In genomic region chr18:35917043-35917442, GRCh38 we compare ENCODE assay signal across 18 cellular contexts.
A peak's percentile ranks its signal among the peaks of the same experiment; 100 is the strongest.
DNase-seq lines count a peak whose midpoint lies in the region; ATAC-seq, FAIRE-seq and TF ChIP-seq lines count a peak whose summit lies in the region.
"Had no signal": no experiment of that assay in that cellular context is flagged by ENCODE, and none has a peak within 500 bp of the region (broad histone marks: within the 10 kb centered on the region; RNA-seq: fewer than 3 reads in every experiment).

No MANE protein-coding gene starts in this region.

- H3K4me1 ChIP-seq in HepG2 (ENCODE audit: insufficient read depth, low read length), result no peaks in the 10 kb centered on the region
- H3K4me1 ChIP-seq in right lobe of liver, result no peaks in the 10 kb centered on the region
- no peaks in the 10 kb centered on the region for H3K4me1 ChIP-seq in MM.1S (ENCODE audit: low read length)
- H3K4me1 ChIP-seq in suprapubic skin, result no peaks in the 10 kb centered on the region
- H3K4me1 ChIP-seq: psoas muscle had no signal

- TF ChIP-seq RAD21 in HepG2 (CRISPR knock-in tag; IDR thresholded peaks at IDR 0.05), result no peak

- H3K27me3 ChIP-seq in HepG2 (ENCODE audit: control insufficient read depth in 1 of 2, insufficient read depth in 2 of 2, low read length in 2 of 2), result 0 out of 5 replicates have a peak, but pooled peaks cover 0 to 5% of the 10 kb centered on the region in 2 experiments
- no peaks in the 10 kb centered on the region for H3K27me3 ChIP-seq in right lobe of liver
- H3K27me3 ChIP-seq in MM.1S (replicated peaks; ENCODE audit: insufficient read depth, low read length), result no peaks in the 10 kb centered on the region
- H3K27me3 ChIP-seq in bronchial epithelial cell (ENCODE audit: control insufficient read depth, insufficient read depth, low read length), result peaks cover 4% of the 10 kb centered on the region
- no peaks in the 10 kb centered on the region for H3K27me3 ChIP-seq in suprapubic skin

- TF ChIP-seq EP300 in HepG2 (IDR thresholded peaks at IDR 0.05; ENCODE audit: low read depth in 2 of 2, low read length in 2 of 2), result no peak
- no peak for TF ChIP-seq EP300 in HepG2 (CRISPR knock-in tag; IDR thresholded peaks at IDR 0.05; ENCODE audit: borderline replicate concordance)
- TF ChIP-seq EP300 in suprapubic skin (IDR thresholded peaks at IDR 0.05), result no peak

- DNase-seq in HepG2 (ENCODE audit: low spot score) (no peak), right lobe of liver (no peak), MM.1S (no peak), bronchial epithelial cell (ENCODE audit: low read depth) (peak; percentile 28), retinal pigment epithelial cell (ENCODE audit: low read depth) (no peak), suprapubic skin (ENCODE audit: low spot score in 2 of 2) (no peak), cortex of kidney (lab: John Stamatoyannopoulos, UW) (no peak), GM13976 (ENCODE audit: low spot score) (no peak)
- DNase-seq: activated CD4-positive, alpha-beta T cell treated with anti-CD3 and anti-CD28 coated beads, Interleukin-2, amount 50 U/mL, for 48 hours; activated naive CD8-positive, alpha-beta T cell treated with anti-CD3 and anti-CD28 coated beads, Interleukin-2, amount 10 ng/mL, durations not matched to agents 7 days and 5 days; activated T-cell treated with anti-CD3 and anti-CD28 coated beads, Interleukin-2, amount 50 U/mL, for 4 hours; central memory CD4-positive, alpha-beta T cell; GOT3; IMR-90; naive thymus-derived CD8-positive, alpha-beta T cell; NCI-H510A; psoas muscle had no signal

- in situ Hi-C loops in HepG2 (cut with HindIII; ENCODE audit: extremely low pct_ligation_motif_present, low pct_unique_long_range_greater_than_20kb) (no loop called here), GM13976 (cut with MboI; ENCODE audit: low sequenced_read_pairs, unreplicated experiment) (no loop called here)

- H3K79me2 ChIP-seq in HepG2 (ENCODE audit: insufficient read depth, low read length), result no peaks in the 10 kb centered on the region
- no peaks in the 10 kb centered on the region for H3K79me2 ChIP-seq in MM.1S (ENCODE audit: low read length)

- intact Hi-C loops in HepG2 (cut with micrococcal nuclease; ENCODE audit: unreplicated experiment) (loop anchor here (1.0 kb wide), 1 partner anchor 55 kb away; the partner anchor contains the start of gene RMP24), right lobe of liver (cut with DNase I) (no loop called here)

- no peaks in the 10 kb centered on the region for H3F3A ChIP-seq in MM.1S (ENCODE audit: insufficient read depth, low read length)

- ATAC-seq in HepG2 (peak; percentile 47; the same call in 2 of the 3 replicates), right lobe of liver (no peak)
- ATAC-seq: activated T-cell treated with anti-CD3 and anti-CD28 coated beads, Interleukin-2, amount 50 U/mL, for 4 hours; naive thymus-derived CD8-positive, alpha-beta T cell; psoas muscle had no signal

- H4K20me1 ChIP-seq in HepG2 (ENCODE audit: insufficient read depth, low read length) (no peaks in the 10 kb centered on the region), MM.1S (ENCODE audit: insufficient read depth, low read length) (no peaks in the 10 kb centered on the region)

- H3K9ac ChIP-seq in HepG2 (ENCODE audit: insufficient read depth, low read depth, low read length) (no peak overlapping the region), MM.1S (ENCODE audit: low read length) (no peak overlapping the region)

- no peak overlapping the region for H3K4me3 ChIP-seq in HepG2 (replicated peaks in 1 of 3; ENCODE audit: insufficient read depth in 1 of 3, low read depth in 2 of 3, low read length in 3 of 3)
- H3K4me3 ChIP-seq in right lobe of liver, result no peak overlapping the region
- no peak overlapping the region for H3K4me3 ChIP-seq in MM.1S (ENCODE audit: low read length)
- H3K4me3 ChIP-seq in bronchial epithelial cell (ENCODE audit: low read depth, low read length), result no peak overlapping the region
- no peak overlapping the region for H3K4me3 ChIP-seq in retinal pigment epithelial cell (ENCODE audit: low read length)
- H3K4me3 ChIP-seq in suprapubic skin, result no peak overlapping the region
- H3K4me3 ChIP-seq: psoas muscle had no signal

- TF ChIP-seq CTCF in HepG2 (CRISPR knock-in tag; IDR thresholded peaks at IDR 0.05) (peak; percentile 44), right lobe of liver (IDR thresholded peaks at IDR 0.05) (peak in 1 of 4 donors; percentile 8), MM.1S (IDR thresholded peaks at IDR 0.05; ENCODE audit: low read length) (peak; percentile 24), bronchial epithelial cell (IDR thresholded peaks at IDR 0.05; ENCODE audit: insufficient read depth, low read length, severe bottlenecking) (peak; percentile 70), retinal pigment epithelial cell (conservative IDR thresholded peaks at IDR 0.05; ENCODE audit: low read depth, low read length) (peak; percentile 38), suprapubic skin (IDR thresholded peaks at IDR 0.05) (peak in 1 of 2 donors; percentile 5), GM13976 (IDR thresholded peaks at IDR 0.05; ENCODE audit: borderline replicate concordance, control extremely low read depth, extremely low read depth, insufficient read depth, missing control alignments) (no peak)

- H3K27ac ChIP-seq in HepG2 (ENCODE audit: extremely low read length, insufficient read depth, low read length) (no peak overlapping the region), right lobe of liver (no peak overlapping the region), MM.1S (ENCODE audit: low read length) (no peak overlapping the region), suprapubic skin (no peak overlapping the region)
- H3K27ac ChIP-seq: psoas muscle had no signal

- H2AFZ ChIP-seq in HepG2 (ENCODE audit: low read length) (no peak overlapping the region), MM.1S (ENCODE audit: low read length) (no peak overlapping the region)

- H3K36me3 ChIP-seq in HepG2 (replicated peaks in 1 of 2; ENCODE audit: control insufficient read depth in 1 of 2, insufficient read depth in 2 of 2, low read length in 2 of 2), result no peaks in the 10 kb centered on the region
- no peaks in the 10 kb centered on the region for H3K36me3 ChIP-seq in right lobe of liver
- H3K36me3 ChIP-seq in MM.1S (replicated peaks; ENCODE audit: insufficient read depth, low read length), result no peaks in the 10 kb centered on the region
- H3K36me3 ChIP-seq in bronchial epithelial cell (ENCODE audit: control insufficient read depth, insufficient read depth, low read length), result no peaks in the 10 kb centered on the region
- H3K36me3 ChIP-seq in suprapubic skin, result no peaks in the 10 kb centered on the region

- H3K4me2 ChIP-seq in HepG2 (ENCODE audit: low read depth, low read length), result no peak overlapping the region
- H3K4me2 ChIP-seq in MM.1S (ENCODE audit: low read depth, low read length), result no peak overlapping the region

- H3K9me3 ChIP-seq in HepG2 (ENCODE audit: low read length) (no peaks in the 10 kb centered on the region), right lobe of liver (no peaks in the 10 kb centered on the region), MM.1S (replicated peaks; ENCODE audit: insufficient read depth, low read length) (no peaks in the 10 kb centered on the region), suprapubic skin (no peaks in the 10 kb centered on the region)
- H3K9me3 ChIP-seq: psoas muscle had no signal

- CTCF ChIA-PET in HepG2 (lab: Yijun Ruan, JAX; ENCODE audit: low intra/inter-chr PET ratio, low total read pairs), result no interaction called here

- H3K9me2 ChIP-seq in MM.1S (replicated peaks; ENCODE audit: insufficient read depth, low read length), result no peaks in the 10 kb centered on the region

- TF ChIP-seq POLR2A in HepG2 (IDR thresholded peaks at IDR 0.05; ENCODE audit: insufficient read depth in 1 of 2, low read depth in 2 of 2, low read length in 2 of 2), result no peak
- TF ChIP-seq POLR2A in right lobe of liver (IDR thresholded peaks at IDR 0.05), result no peak
- TF ChIP-seq POLR2A in suprapubic skin (IDR thresholded peaks at IDR 0.05), result no peak

- POLR2A ChIA-PET in HepG2 (lab: Yijun Ruan, JAX), result no interaction called here

- BruUV-seq in HepG2 (replicated peaks; lab: Mats Ljungman, UMichigan), result no TSS peak

- no peak for FAIRE-seq in HepG2 (lab: Jason Lieb, UNC)
- FAIRE-seq in bronchial epithelial cell (lab: Jason Lieb, UNC), result no peak
- FAIRE-seq: D721Med had no signal

TF ChIP-seq in HepG2, 621 proteins besides CTCF, POLR2A, EP300 and RAD21:
- TF ChIP-seq SMC3 (IDR thresholded peaks at IDR 0.05; ENCODE audit: low read length) (peak; percentile 4; the same call in 1 of the 2 replicates), STAG1 (CRISPR knock-in tag; IDR thresholded peaks at IDR 0.05) (peak; percentile 36), ZBTB8A (CRISPR knock-in tag; IDR thresholded peaks at IDR 0.05; ENCODE audit: borderline replicate concordance, low read depth) (no peak)
